ENCODE assay signal across 20 cellular contexts in the genomic region with DNA sequence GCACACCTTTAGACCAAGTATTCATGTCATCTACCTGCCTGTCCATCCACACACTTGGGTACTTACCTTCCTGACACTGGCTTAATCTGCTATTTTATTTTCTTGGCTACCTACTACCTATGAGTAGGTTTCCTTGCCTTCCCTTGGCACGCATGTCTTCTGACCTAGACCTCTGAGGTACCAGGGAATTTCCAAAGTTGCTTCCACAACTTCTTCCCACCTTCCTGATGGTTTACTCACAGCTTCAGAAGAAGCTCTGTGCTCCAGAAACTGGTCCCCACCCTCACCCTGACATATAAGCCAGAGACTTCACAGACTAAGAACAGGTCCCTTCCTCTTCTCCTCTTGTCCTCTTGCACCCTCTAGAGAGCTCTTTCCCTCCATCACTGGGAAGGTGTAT.
"Had no signal": no experiment of that assay in that cellular context is flagged by ENCODE, and none has a peak within 500 bp of the region (broad histone marks: within the 10 kb centered on the region; RNA-seq: fewer than 3 reads in every experiment).

No MANE protein-coding gene starts in this region.

- H2AFZ ChIP-seq: neural progenitor cell, parathyroid adenoma had no signal

- FAIRE-seq: kidney, urothelium cell line had no signal

- H3K79me2 ChIP-seq: parathyroid adenoma had no signal

- H3K27ac ChIP-seq: gastrocnemius medialis, left lung, neural progenitor cell, parathyroid adenoma, prostate gland, sigmoid colon, stomach, tibial artery had no signal

- H3K4me1 ChIP-seq: left lung, neural progenitor cell, parathyroid adenoma, prostate gland, stomach, tibial artery had no signal

- H3K4me3 ChIP-seq: gastrocnemius medialis, left lung, neural progenitor cell, prostate gland, sigmoid colon, stomach, tibial artery had no signal

- H3K36me3 ChIP-seq: gastrocnemius medialis, left lung, neural progenitor cell, prostate gland, sigmoid colon, stomach, tibial artery had no signal

- H3K9me3 ChIP-seq: gastrocnemius medialis, left lung, prostate gland, sigmoid colon, stomach had no signal

- DNase-seq: cortex of kidney; effector memory CD8-positive, alpha-beta T cell; gastrocnemius medialis; head of caudate nucleus; kidney; left cardiac atrium; left lung; mesendoderm; midbrain; naive thymus-derived CD4-positive, alpha-beta T cell; sigmoid colon; stimulated activated CD4-positive, alpha-beta T cell treated with anti-CD3 and anti-CD28 coated beads, Interleukin-2, amount 100 ng/mL, for 24 hours; stimulated activated CD4-positive, alpha-beta T cell treated with anti-CD3 and anti-CD28 coated beads, Interleukin-4, amount 100 ng/mL, for 24 hours; stimulated activated naive CD4-positive, alpha-beta T cell treated with Interleukin-2 at 50 U/mL for 16 hours; stomach; tibial artery had no signal

- H3K27me3 ChIP-seq: gastrocnemius medialis, left lung, neural progenitor cell, sigmoid colon, stomach, tibial artery had no signal

- H3K4me2 ChIP-seq: neural progenitor cell had no signal
